In the genomic region with DNA sequence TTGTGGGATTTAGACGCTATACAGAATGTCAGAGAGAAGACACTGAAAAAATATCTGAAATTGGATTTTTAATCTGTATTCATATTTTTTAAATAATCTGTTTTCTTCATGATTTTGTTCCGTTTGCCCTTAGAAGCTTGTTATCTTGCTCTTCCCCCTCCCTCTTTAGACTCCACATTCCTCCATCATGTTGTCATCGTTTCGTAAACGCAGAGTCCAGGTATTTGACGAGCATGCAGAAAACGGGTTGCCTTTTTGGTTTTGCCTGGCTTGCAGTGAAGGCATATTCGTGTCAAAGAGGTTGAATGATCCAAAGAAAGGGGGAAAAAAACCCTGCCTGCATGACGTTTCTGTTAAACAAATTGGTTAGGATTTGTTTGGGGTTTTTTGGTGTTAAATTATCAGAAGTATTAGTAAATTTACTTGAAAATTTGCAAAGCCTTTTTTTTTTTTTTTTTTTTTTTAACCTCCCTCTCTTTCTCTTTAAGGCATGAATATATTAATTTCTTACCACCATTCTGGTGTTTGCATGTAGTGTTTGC, we compare ENCODE assay signal across 7 cellular contexts. TPM values are rescaled to one million over a fixed set of nuclear protein-coding genes. Genes with fewer than 3 reads are reported as not detected.
DNase-seq lines count a peak whose midpoint lies in the region; ATAC-seq and TF ChIP-seq lines count a peak whose summit lies in the region.

No MANE protein-coding gene starts in this region.

- no peak overlapping the region for H3K27ac Mint-ChIP-seq in stimulated activated naive B cell treated with anti-CD40 and anti-IgM and Interleukin-4, amounts not matched to agents 10 μg/mL and 1 μg/mL and 100 μg/mL, for 72 hours

- H3K36me3 ChIP-seq in tibial artery, result no peaks in the 10 kb centered on the region
- H3K36me3 ChIP-seq in aorta (ENCODE audit: control insufficient read depth in 1 of 2, insufficient read depth in 2 of 2, low read length in 1 of 2), result no peaks in the 10 kb centered on the region

- H3K9me3 ChIP-seq in tibial artery (no peaks in the 10 kb centered on the region), aorta (ENCODE audit: control insufficient read depth, low read length) (no peaks in the 10 kb centered on the region)

- peaks cover 22 to 37% of the 10 kb centered on the region in 2 donors for H3K4me1 Mint-ChIP-seq in stimulated activated naive B cell treated with anti-CD40 and anti-IgM and Interleukin-4, amounts not matched to agents 10 μg/mL and 1 μg/mL and 100 μg/mL, for 72 hours

- 2 to 5% methylated on average over 9 of the region's 9 CpGs for WGBS in aorta, 2 donors

- no peak for ATAC-seq in aorta (ENCODE audit: low FRiP score)
- ATAC-seq in stimulated activated naive B cell treated with anti-CD40 and anti-IgM and Interleukin-4, amounts not matched to agents 10 μg/mL and 1 μg/mL and 100 μg/mL, for 72 hours (replicated peaks), result no peak

- no peaks in the 10 kb centered on the region for H3K27me3 Mint-ChIP-seq in stimulated activated naive B cell treated with anti-CD40 and anti-IgM and Interleukin-4, amounts not matched to agents 10 μg/mL and 1 μg/mL and 100 μg/mL, for 72 hours

- peaks cover 0 to 81% (median 62%) of the 10 kb centered on the region in 4 donors for H3K4me1 ChIP-seq in tibial artery
- H3K4me1 ChIP-seq in aorta (ENCODE audit: control insufficient read depth in 1 of 2, insufficient read depth in 2 of 2, low read length in 2 of 2), result peaks cover 2 to 13% of the 10 kb centered on the region in 2 donors

- H3K36me3 Mint-ChIP-seq in stimulated activated naive B cell treated with anti-CD40 and anti-IgM and Interleukin-4, amounts not matched to agents 10 μg/mL and 1 μg/mL and 100 μg/mL, for 72 hours, result peaks cover 0 to 4% of the 10 kb centered on the region in 2 donors

- intact Hi-C loops in tibial artery (cut with DNase I; ENCODE audit: low total_unique reads), result loop anchor here (10.0 kb wide), 1 partner anchor 100 kb away; a partner anchor contains a TSS
- intact Hi-C loops in aorta (cut with DNase I), result no loop called here

- H3K27me3 ChIP-seq in tibial artery (no peaks in the 10 kb centered on the region), aorta (ENCODE audit: control insufficient read depth in 1 of 2, insufficient read depth in 2 of 2, low read length in 1 of 2) (no peaks in the 10 kb centered on the region)

- no peaks in the 10 kb centered on the region for H3K9me3 Mint-ChIP-seq in stimulated activated naive B cell treated with anti-CD40 and anti-IgM and Interleukin-4, amounts not matched to agents 10 μg/mL and 1 μg/mL and 100 μg/mL, for 72 hours

- peak overlapping the region; percentile 10 for H3K27ac ChIP-seq in angular gyrus (ENCODE audit: low read depth, low read length)
- H3K27ac ChIP-seq in tibial artery, result peak overlapping the region; percentile 96 to 97
- peak overlapping the region in 1 of 2 donors; percentile 16 for H3K27ac ChIP-seq in aorta (ENCODE audit: low read depth in 1 of 2, low read length in 2 of 2)

- DNase-seq in HT-29 (ENCODE audit: low spot score) (peak; percentile 57), iPS-NIHi11 (ENCODE audit: low spot score) (peak; percentile 54), tibial artery (no peak), aorta (no peak), NCI-H128 (lab: John Stamatoyannopoulos, UW; ENCODE audit: unreplicated experiment) (no peak)
- no peak for DNase-seq in stimulated activated naive B cell treated with anti-CD40 and anti-IgM and Interleukin-4, amounts not matched to agents 10 μg/mL and 1 μg/mL and 100 μg/mL, for 72 hours

- no peak overlapping the region for H3K4me3 Mint-ChIP-seq in stimulated activated naive B cell treated with anti-CD40 and anti-IgM and Interleukin-4, amounts not matched to agents 10 μg/mL and 1 μg/mL and 100 μg/mL, for 72 hours

- peak overlapping the region; percentile 89 to 95 for H3K4me3 ChIP-seq in tibial artery
- H3K4me3 ChIP-seq in aorta (ENCODE audit: low read length in 2 of 2), result peak overlapping the region in 1 of 2 donors; percentile 52

- no peak for TF ChIP-seq CTCF in tibial artery (IDR thresholded peaks at IDR 0.05)

RNA-seq across cellular contexts. Expression of a gene that starts 2.9 kb away (rescaled TPM):
- 192 and 203 TPM in 2 replicates for total RNA-seq in HT-29 (2014; rRNA removed; shearing (Covaris generic))
- total RNA-seq in aorta, result 100 to 1,000 TPM; 384 to 504 TPM
- polyA plus RNA-seq in aorta, result 100 to 1,000 TPM in 1 of 2 donors, 10 to 100 TPM in 1; 94.4 to 237 TPM

RNA-seq across cellular contexts. Expression of a gene that starts 50.7 kb away (rescaled TPM):
- total RNA-seq in HT-29 (2014; rRNA removed; shearing (Covaris generic)), result 28.4 and 33.9 TPM in 2 replicates
- total RNA-seq in aorta, result 10 to 100 TPM; 13.5 to 17.3 TPM
- 10 to 100 TPM in 1 of 2 donors, 1 to 10 TPM in 1; 6.9 to 12.2 TPM for polyA plus RNA-seq in aorta

Comparison
In these comparisons a context has a peak if more than half of its experiments do, and no peak if none do; other contexts are left out.
1. DNase-seq: peak in HT-29 (single experiment) and iPS-NIHi11 (single experiment); none in tibial artery (0 of 2), aorta (0 of 2), NCI-H128 (single experiment) and stimulated activated naive B cell treated with anti-CD40 and anti-IgM and Interleukin-4, amounts not matched to agents 10 μg/mL and 1 μg/mL and 100 μg/mL, for 72 hours (single experiment).